In the genomic region with DNA sequence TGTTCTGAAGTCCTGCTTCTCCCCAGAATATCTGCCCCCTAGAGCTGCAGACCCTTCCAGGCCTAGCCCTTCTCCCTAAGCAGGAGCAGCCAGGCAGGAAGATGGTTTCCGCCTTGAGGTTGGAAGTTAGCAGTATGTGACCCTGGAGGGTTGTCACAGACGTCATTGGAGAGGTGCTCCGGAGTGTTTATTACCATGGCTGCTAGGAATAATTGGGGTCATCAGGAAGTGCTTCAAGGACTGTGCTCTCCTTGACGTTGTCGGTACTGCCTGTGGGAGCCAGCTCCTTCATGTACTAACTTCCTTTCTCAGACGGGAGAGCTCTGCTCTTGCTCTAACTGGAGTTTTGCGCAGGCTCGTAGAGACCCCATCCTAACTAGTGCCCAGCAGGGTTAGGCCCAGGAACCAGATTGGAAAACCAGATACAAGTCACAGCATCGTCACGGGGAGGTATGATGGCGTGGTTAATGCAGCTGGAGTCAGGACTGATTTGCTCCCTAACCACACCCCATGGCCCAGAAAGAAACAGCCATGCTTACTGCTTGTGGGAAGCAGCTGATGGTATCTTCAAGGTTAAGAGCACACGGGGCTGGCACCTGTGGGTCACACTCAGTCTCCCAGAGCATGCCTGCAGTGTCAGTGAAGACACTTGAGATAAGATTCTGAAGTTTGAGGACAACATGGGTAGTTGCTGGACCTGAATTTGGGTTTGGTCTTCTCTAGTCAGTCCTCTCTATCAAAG, we compare ENCODE assay signal across 15 cellular contexts.
DNase-seq lines count a peak whose midpoint lies in the region; ATAC-seq, FAIRE-seq and TF ChIP-seq lines count a peak whose summit lies in the region.
"Had no signal": no experiment of that assay in that cellular context is flagged by ENCODE, and none has a peak within 500 bp of the region (broad histone marks: within the 10 kb centered on the region; RNA-seq: fewer than 3 reads in every experiment).

No MANE protein-coding gene starts in this region.

- H3K4me1 Mint-ChIP-seq in immature natural killer cell: peaks cover 18 to 24% of the 10 kb centered on the region in 2 donors

- peak overlapping the region in 8 of 10 donors; percentile 35 to 80 (median 62) for H3K27ac ChIP-seq in heart right ventricle
- H3K27ac ChIP-seq in subcutaneous abdominal adipose tissue (ENCODE audit: low read depth, low read length): peak overlapping the region; percentile 39
- H3K27ac ChIP-seq in pancreas: no peak overlapping the region
- no peak overlapping the region for H3K27ac ChIP-seq in tibial artery
- H3K27ac ChIP-seq: neural progenitor cell had no signal

- H3K4me1 ChIP-seq in heart right ventricle: peaks cover 0 to 35% (median 18%) of the 10 kb centered on the region in 9 donors
- H3K4me1 ChIP-seq in subcutaneous abdominal adipose tissue (ENCODE audit: control insufficient read depth in 5 of 5, insufficient read depth in 5 of 5, low read length in 5 of 5): peaks cover 5 to 42% (median 8%) of the 10 kb centered on the region in 5 donors
- H3K4me1 ChIP-seq in pancreas: no peaks in the 10 kb centered on the region
- H3K4me1 ChIP-seq in tibial artery: peaks cover 0 to 2% (median 0%) of the 10 kb centered on the region in 4 donors

- peaks cover 0 to 6% (median 2%) of the 10 kb centered on the region in 6 donors for H3K9me3 Mint-ChIP-seq in immature natural killer cell
- H3K9me3 Mint-ChIP-seq: neural progenitor cell had no signal

- peaks cover 0 to 4% (median 1%) of the 10 kb centered on the region in 3 donors for H3K27me3 Mint-ChIP-seq in immature natural killer cell (ENCODE audit: low read depth in 3 of 3)
- H3K27me3 Mint-ChIP-seq: dendritic cell treated with granulocyte-macrophage colony-stimulating factor and Interleukin-4, amounts not matched to agents 40 ng/mL and 50 ng/mL, for 4 days; memory B cell had no signal

- no peaks in the 10 kb centered on the region for H3K27me3 ChIP-seq in heart right ventricle
- no peaks in the 10 kb centered on the region for H3K27me3 ChIP-seq in subcutaneous abdominal adipose tissue (ENCODE audit: control insufficient read depth in 5 of 5, insufficient read depth in 4 of 5, low read length in 5 of 5)
- H3K27me3 ChIP-seq in pancreas: no peaks in the 10 kb centered on the region
- H3K27me3 ChIP-seq in tibial artery: no peaks in the 10 kb centered on the region
- H3K27me3 ChIP-seq: neural progenitor cell had no signal

- intact Hi-C loops in heart right ventricle (cut with DNase I): loop anchor here in 5 of 10 donors (5.0 to 10.0 kb wide), 4 partner anchors 45 to 135 kb away; a partner anchor contains a TSS
- intact Hi-C loops in Right ventricle myocardium superior (cut with DNase I): loop anchor here (5.0 kb wide), 1 partner anchor 135 kb away; no protein-coding TSS in a partner anchor
- intact Hi-C loops in left colon (cut with DNase I, micrococcal nuclease): no loop called here
- intact Hi-C loops in pancreas (cut with DNase I): loop anchor here in 1 of 3 donors (5.0 kb wide), 1 partner anchor 135 kb away; no protein-coding TSS in a partner anchor
- intact Hi-C loops in tibial artery (cut with DNase I; ENCODE audit: low total_unique reads): no loop called here

- no peaks in the 10 kb centered on the region for H3K36me3 ChIP-seq in heart right ventricle
- no peaks in the 10 kb centered on the region for H3K36me3 ChIP-seq in subcutaneous abdominal adipose tissue (ENCODE audit: control insufficient read depth in 5 of 5, insufficient read depth in 5 of 5, low read length in 5 of 5)
- H3K36me3 ChIP-seq in pancreas: no peaks in the 10 kb centered on the region
- no peaks in the 10 kb centered on the region for H3K36me3 ChIP-seq in tibial artery
- H3K36me3 ChIP-seq: neural progenitor cell had no signal

- DNase-seq in heart right ventricle (no peak), Right ventricle myocardium superior (no peak), T-helper 22 cell (ENCODE audit: low read depth) (peak; percentile 21), immature natural killer cell (peak in 2 of 3 donors; percentile 5 to 19), left colon (no peak), pancreas (no peak), tibial artery (no peak)
- DNase-seq: activated naive CD4-positive, alpha-beta T cell treated with anti-CD3 and anti-CD28 coated beads for 36 hours; NCI-H526; SHP77 treated with DMSO at 0.1 percent for 48 hours had no signal

- TF ChIP-seq CTCF in heart right ventricle (IDR thresholded peaks at IDR 0.05) (no peak), pancreas (IDR thresholded peaks at IDR 0.05) (no peak), tibial artery (IDR thresholded peaks at IDR 0.05) (no peak)

- ATAC-seq in heart right ventricle (peak in 7 of 8 donors; percentile 32 to 87 (median 75)), Right ventricle myocardium superior (ENCODE audit: poor library complexity) (no peak), left colon (no peak), pancreas (no peak)
- ATAC-seq: activated CD4-positive, CD25-positive, alpha-beta regulatory T cell treated with anti-CD3 and anti-CD28 coated beads, Interleukin-2, amount 50 U/mL, for 24 hours had no signal

- H3K9me3 ChIP-seq in heart right ventricle (peaks cover 0 to 11% (median 4%) of the 10 kb centered on the region in 11 donors), subcutaneous abdominal adipose tissue (ENCODE audit: control insufficient read depth in 5 of 5, low read length in 5 of 5) (peaks cover 0 to 9% (median 4%) of the 10 kb centered on the region in 5 donors), pancreas (no peaks in the 10 kb centered on the region), tibial artery (peaks cover 0 to 5% (median 0%) of the 10 kb centered on the region in 3 donors)

- H3K27ac Mint-ChIP-seq in immature natural killer cell: peak overlapping the region; percentile 15 to 79 (median 54)
- H3K27ac Mint-ChIP-seq: activated naive CD4-positive, alpha-beta T cell treated with anti-CD3 and anti-CD28 coated beads for 36 hours; dendritic cell treated with granulocyte-macrophage colony-stimulating factor and Interleukin-4, amounts not matched to agents 40 ng/mL and 50 ng/mL, for 4 days; memory B cell; neural progenitor cell had no signal

- peaks cover 14 to 22% (median 20%) of the 10 kb centered on the region in 3 donors for H3K36me3 Mint-ChIP-seq in immature natural killer cell

- H3K9ac ChIP-seq in subcutaneous abdominal adipose tissue (ENCODE audit: low read length in 5 of 5): peak overlapping the region in 1 of 5 donors; percentile 54
- H3K9ac ChIP-seq: neural progenitor cell had no signal

- 53 to 61% methylated on average over 12 of the region's 12 CpGs for WGBS in heart right ventricle, 2 donors
- WGBS in pancreas, 2 donors: 75 to 76% methylated on average over 12 of the region's 12 CpGs

- no peak overlapping the region for H3K4me3 ChIP-seq in heart right ventricle
- no peak overlapping the region for H3K4me3 ChIP-seq in subcutaneous abdominal adipose tissue (ENCODE audit: low read depth in 1 of 5, low read length in 5 of 5)
- H3K4me3 ChIP-seq in pancreas: no peak overlapping the region
- H3K4me3 ChIP-seq in tibial artery: no peak overlapping the region
- H3K4me3 ChIP-seq: neural progenitor cell had no signal

- peak overlapping the region in 1 of 5 donors; percentile 2 for H3K4me3 Mint-ChIP-seq in immature natural killer cell
- H3K4me3 Mint-ChIP-seq: activated naive CD4-positive, alpha-beta T cell treated with anti-CD3 and anti-CD28 coated beads for 36 hours; dendritic cell treated with granulocyte-macrophage colony-stimulating factor and Interleukin-4, amounts not matched to agents 40 ng/mL and 50 ng/mL, for 4 days; memory B cell; neural progenitor cell had no signal

- no peak for FAIRE-seq in pancreas (lab: Jason Lieb, UNC)

Comparison
In these comparisons a context has a peak if more than half of its experiments do, and no peak if none do; other contexts are left out.
1. ATAC-seq: peak in heart right ventricle (7 of 8); none in Right ventricle myocardium superior (single experiment), left colon (single experiment) and pancreas (0 of 4).
2. DNase-seq: peak in T-helper 22 cell (single experiment) and immature natural killer cell (2 of 3); none in heart right ventricle (0 of 2), Right ventricle myocardium superior (single experiment), left colon (0 of 2), pancreas (0 of 6) and tibial artery (0 of 2).
3. H3K27ac ChIP-seq: peak in heart right ventricle (8 of 10) and subcutaneous abdominal adipose tissue (single experiment); none in pancreas (0 of 4) and tibial artery (0 of 2).